ENCODE assay signal across 8 cellular contexts in genomic region chr13:43303040-43303729, GRCh38.
DNase-seq lines count a peak whose midpoint lies in the region; ATAC-seq, FAIRE-seq and TF ChIP-seq lines count a peak whose summit lies in the region.

No MANE protein-coding gene starts in this region.

- H3K36me3 Mint-ChIP-seq in activated CD4-positive, alpha-beta T cell treated with anti-CD3 and anti-CD28 coated beads for 36 hours (ENCODE audit: low read depth) = no peaks in the 10 kb centered on the region
- H3K36me3 Mint-ChIP-seq in mesothelial cell of epicardium = no peaks in the 10 kb centered on the region

- no peaks in the 10 kb centered on the region for H3K36me3 ChIP-seq in OCI-LY1 (ENCODE audit: insufficient read depth, low read length)
- no peaks in the 10 kb centered on the region for H3K36me3 ChIP-seq in H1 (ENCODE audit: control insufficient read depth in 2 of 4, insufficient read depth in 4 of 4, low read length in 3 of 4)

- H3K27me3 Mint-ChIP-seq in activated CD4-positive, alpha-beta T cell treated with anti-CD3 and anti-CD28 coated beads for 36 hours = peaks cover 14% of the 10 kb centered on the region
- peaks cover 19% of the 10 kb centered on the region for H3K27me3 Mint-ChIP-seq in mesothelial cell of epicardium (ENCODE audit: low read depth)

- H2BK120ac ChIP-seq in H1 (replicated peaks; ENCODE audit: low read depth, low read length) = no peak overlapping the region

- H3K9me2 ChIP-seq in OCI-LY1 (ENCODE audit: low read depth, low read length) = no peaks in the 10 kb centered on the region

- H2BK20ac ChIP-seq in H1 (ENCODE audit: low read length) = no peak overlapping the region

- H3K9me3 ChIP-seq in OCI-LY1 (ENCODE audit: low read length) = no peaks in the 10 kb centered on the region
- no peaks in the 10 kb centered on the region for H3K9me3 ChIP-seq in H1 (ENCODE audit: insufficient read depth in 2 of 2, low read depth in 1 of 2, low read length in 1 of 2)

- H3K9me3 Mint-ChIP-seq in activated CD4-positive, alpha-beta T cell treated with anti-CD3 and anti-CD28 coated beads for 36 hours (ENCODE audit: low read depth) = no peaks in the 10 kb centered on the region
- no peaks in the 10 kb centered on the region for H3K9me3 Mint-ChIP-seq in mesothelial cell of epicardium

- ATAC-seq in activated CD4-positive, alpha-beta T cell treated with anti-CD3 and anti-CD28 coated beads for 36 hours = no peak
- ATAC-seq in HG03045 (IDR thresholded peaks at IDR 0.05; ENCODE audit: unreplicated experiment) = peak; percentile 63
- ATAC-seq in HG03025 (IDR thresholded peaks at IDR 0.05; ENCODE audit: low FRiP score, unreplicated experiment) = no peak

- TF ChIP-seq POLR2A in H1 (IDR thresholded peaks at IDR 0.05; ENCODE audit: control extremely low read depth in 1 of 2, low read depth in 2 of 2, low read length in 2 of 2) = no peak

- no peak overlapping the region for H3K23ac ChIP-seq in H1 (ENCODE audit: insufficient read length)

- H3K4me3 ChIP-seq in OCI-LY1 (ENCODE audit: low read depth, low read length, poor library complexity, severe bottlenecking) (no peak overlapping the region), H1 (ENCODE audit: extremely low read depth in 1 of 4, insufficient read depth in 2 of 4, low read depth in 3 of 4, low read length in 4 of 4) (no peak overlapping the region)

- no peaks in the 10 kb centered on the region for H3K79me2 ChIP-seq in OCI-LY1 (ENCODE audit: insufficient read depth, low read length)
- H3K79me2 ChIP-seq in H1 (ENCODE audit: control insufficient read depth in 1 of 2, insufficient read depth in 2 of 2, low read length in 2 of 2) = no peaks in the 10 kb centered on the region

- intact Hi-C loops in activated CD4-positive, alpha-beta T cell treated with anti-CD3 and anti-CD28 coated beads for 36 hours (cut with DNase I, micrococcal nuclease) = loop anchor here in 1 of 2 experiments (5.0 to 10.0 kb wide), 3 partner anchors 328 to 572 kb away; partner anchors contain the start of genes CCDC122 and LACC1

- H3K14ac ChIP-seq in H1 (ENCODE audit: insufficient read length) = no peak overlapping the region

- WGBS in H1 (ENCODE audit: extremely low coverage in 1 of 2, insufficient coverage in 1 of 2, insufficient read length in 1 of 2, insufficient replicate concordance in 2 of 2, low coverage in 1 of 2, low lambda C conversion rate in 2 of 2, missing lambda C conversion rate in 1 of 2), 2 experiments = 48% methylated on average over 5 of the region's 5 CpGs; no CpG with 5 or more reads in 1 of the 2 experiments

- H3K27ac ChIP-seq in OCI-LY1 (ENCODE audit: low read depth, low read length, poor library complexity, severe bottlenecking) = no peak overlapping the region
- H3K27ac ChIP-seq in H1 (ENCODE audit: low read depth, low read length) = no peak overlapping the region

- no peak overlapping the region for H3K4ac ChIP-seq in H1 (replicated peaks; ENCODE audit: insufficient read length, low read depth, low read length)

- no peak overlapping the region for H2AFZ ChIP-seq in OCI-LY1 (ENCODE audit: low read length)
- 0 out of 2 replicates have a peak overlapping the region, but pooled peaks have one; percentile 11 for H2AFZ ChIP-seq in H1 (ENCODE audit: low read length)

- no peak overlapping the region for H4K91ac ChIP-seq in H1 (replicated peaks; ENCODE audit: insufficient read length, low read length)

- DNase-seq in activated CD4-positive, alpha-beta T cell treated with anti-CD3 and anti-CD28 coated beads for 36 hours = peak; percentile 39
- DNase-seq in activated CD4-positive, alpha-beta T cell treated with anti-CD3 and anti-CD28 coated beads, Interleukin-2, amount 50 U/mL, for 1 hour = no peak
- peak; percentile 38 to 72 for DNase-seq in H1 (ENCODE audit: low read depth in 1 of 2, low spot score in 2 of 2)
- peak in 1 of 2 experiments; percentile 51 for DNase-seq in mesothelial cell of epicardium (ENCODE audit: low spot score in 2 of 2, unreplicated experiment in 2 of 2)
- DNase-seq in central memory CD4-positive, alpha-beta T cell = no peak

- H4K8ac ChIP-seq in H1 (ENCODE audit: extremely low read depth, insufficient read depth, low read length) = no peak overlapping the region

- H3K18ac ChIP-seq in H1 (ENCODE audit: extremely low read depth, low read length) = no peak overlapping the region

- H3K4me1 Mint-ChIP-seq in activated CD4-positive, alpha-beta T cell treated with anti-CD3 and anti-CD28 coated beads for 36 hours = no peaks in the 10 kb centered on the region
- peaks cover 54% of the 10 kb centered on the region for H3K4me1 Mint-ChIP-seq in mesothelial cell of epicardium

- no peak overlapping the region for H2BK15ac ChIP-seq in H1 (ENCODE audit: low read length)

- H2BK12ac ChIP-seq in H1 (ENCODE audit: low read depth, low read length) = no peak overlapping the region; the same call in 1 of the 2 replicates

- peak; percentile 97 for TF ChIP-seq RAD21 in H1 (IDR thresholded peaks at IDR 0.05 in 1 of 2, conservative IDR thresholded peaks at IDR 0.05 in 1 of 2; ENCODE audit: low read depth in 2 of 2, low read length in 2 of 2)

- FAIRE-seq in H1 (lab: Jason Lieb, UNC) = peak; percentile 88

- peaks cover 10% of the 10 kb centered on the region for H3K4me1 ChIP-seq in OCI-LY1 (ENCODE audit: insufficient read depth, low read length, severe bottlenecking)
- peaks cover 0 to 6% (median 0%) of the 10 kb centered on the region in 4 experiments; a peak in 1 of 7 replicates for H3K4me1 ChIP-seq in H1 (replicated peaks in 1 of 4; ENCODE audit: control insufficient read depth in 3 of 4, insufficient read depth in 4 of 4, low read length in 3 of 4)

- H2BK5ac ChIP-seq in H1 (ENCODE audit: low read depth, low read length) = no peak overlapping the region

- no peak overlapping the region for H3K27ac Mint-ChIP-seq in activated CD4-positive, alpha-beta T cell treated with anti-CD3 and anti-CD28 coated beads for 36 hours
- peak overlapping the region; percentile 28 for H3K27ac Mint-ChIP-seq in mesothelial cell of epicardium

- no peak overlapping the region for H3K4me3 Mint-ChIP-seq in activated CD4-positive, alpha-beta T cell treated with anti-CD3 and anti-CD28 coated beads for 36 hours
- H3K4me3 Mint-ChIP-seq in mesothelial cell of epicardium = no peak overlapping the region

- TF ChIP-seq EP300 in H1 (IDR thresholded peaks at IDR 0.05; ENCODE audit: borderline replicate concordance in 1 of 2, low read depth in 2 of 2, low read length in 2 of 2) = no peak

- no peak overlapping the region for H4K5ac ChIP-seq in H1 (ENCODE audit: insufficient read length, low read depth, low read length)

- CTCF ChIA-PET in activated CD4-positive, alpha-beta T cell treated with anti-CD3 and anti-CD28 coated beads for 36 hours (lab: Charles Lee) = no interaction called here
- CTCF ChIA-PET in H1 (lab: Charles Lee; ENCODE audit: partially characterized antibody) = interaction anchor here (0.6 to 2.6 kb wide), 20 partner anchors 11 to 708 kb away, joined by 3 to 9 read pairs (median 3); no protein-coding TSS in a partner anchor

- no peaks in the 10 kb centered on the region for H3K79me1 ChIP-seq in H1 (ENCODE audit: low read depth, low read length)

- TF ChIP-seq CTCF in OCI-LY1 (IDR thresholded peaks at IDR 0.05; ENCODE audit: low read length) (peak; percentile 46), H1 (IDR thresholded peaks at IDR 0.05; ENCODE audit: control extremely low read depth in 1 of 3, insufficient read depth in 1 of 3, low read depth in 1 of 3, low read length in 3 of 3) (peak; percentile 74 to 94 (median 79)), mesothelial cell of epicardium (IDR thresholded peaks at IDR 0.05; ENCODE audit: unreplicated experiment) (no peak)

- POLR2A ChIA-PET in activated CD4-positive, alpha-beta T cell treated with anti-CD3 and anti-CD28 coated beads for 36 hours (lab: Charles Lee) = no interaction called here
- POLR2A ChIA-PET in H1 (lab: Charles Lee; ENCODE audit: partially characterized antibody) = no interaction called here

- H2AK5ac ChIP-seq in H1 (ENCODE audit: low read depth, low read length) = no peak overlapping the region

- H4K20me1 ChIP-seq in OCI-LY1 (ENCODE audit: insufficient read depth, low read length) = no peaks in the 10 kb centered on the region
- H4K20me1 ChIP-seq in H1 (replicated peaks in 1 of 2; ENCODE audit: control insufficient read depth in 1 of 2, insufficient read depth in 2 of 2, low read length in 2 of 2) = no peaks in the 10 kb centered on the region

- H3K27me3 ChIP-seq in OCI-LY1 (ENCODE audit: insufficient read depth, low read length) = 0 out of 2 replicates have a peak, but pooled peaks cover 11% of the 10 kb centered on the region
- no peaks in the 10 kb centered on the region; a peak in 2 of 7 replicates for H3K27me3 ChIP-seq in H1 (replicated peaks in 1 of 4; ENCODE audit: control insufficient read depth in 3 of 4, extremely low read depth in 1 of 4, insufficient read depth in 3 of 4, low read length in 3 of 4)

- H3K4me2 ChIP-seq in OCI-LY1 (ENCODE audit: low read length) (no peak overlapping the region), H1 (ENCODE audit: insufficient read depth in 1 of 2, low read depth in 2 of 2, low read length in 2 of 2) (no peak overlapping the region)

- no peaks in the 10 kb centered on the region; the same call in 1 of the 2 replicates for H3K23me2 ChIP-seq in H1 (ENCODE audit: low read depth, low read length)

- H3K56ac ChIP-seq in H1 (replicated peaks; ENCODE audit: insufficient read length, low read depth, low read length) = no peak overlapping the region

- H3F3A ChIP-seq in OCI-LY1 (ENCODE audit: insufficient read depth, low read length) = no peaks in the 10 kb centered on the region

- H3K9ac ChIP-seq in OCI-LY1 (ENCODE audit: low read length) (no peak overlapping the region), H1 (replicated peaks in 1 of 4; ENCODE audit: extremely low read depth in 1 of 4, low read depth in 3 of 4, low read length in 3 of 4) (no peak overlapping the region)

TF ChIP-seq in H1, 55 proteins besides CTCF, POLR2A, EP300 and RAD21:
- TF ChIP-seq HDAC6 (IDR thresholded peaks at IDR 0.05; ENCODE audit: low read depth, low read length) (no peak), TAF1 (IDR thresholded peaks at IDR 0.05; ENCODE audit: low read depth, low read length) (no peak), MAX (IDR thresholded peaks at IDR 0.05) (0 out of 2 replicates have a peak, but pooled peaks have one; percentile 14), CBX5 (IDR thresholded peaks at IDR 0.05; ENCODE audit: low read depth, low read length) (no peak)

Comparison
In these comparisons a context has a peak if more than half of its experiments do, and no peak if none do; other contexts are left out.
1. DNase-seq: peak in activated CD4-positive, alpha-beta T cell treated with anti-CD3 and anti-CD28 coated beads for 36 hours (single experiment) and H1 (2 of 2); none in activated CD4-positive, alpha-beta T cell treated with anti-CD3 and anti-CD28 coated beads, Interleukin-2, amount 50 U/mL, for 1 hour (single experiment) and central memory CD4-positive, alpha-beta T cell (single experiment).